11 cellular contexts compared by ENCODE assay signal in the genomic region with DNA sequence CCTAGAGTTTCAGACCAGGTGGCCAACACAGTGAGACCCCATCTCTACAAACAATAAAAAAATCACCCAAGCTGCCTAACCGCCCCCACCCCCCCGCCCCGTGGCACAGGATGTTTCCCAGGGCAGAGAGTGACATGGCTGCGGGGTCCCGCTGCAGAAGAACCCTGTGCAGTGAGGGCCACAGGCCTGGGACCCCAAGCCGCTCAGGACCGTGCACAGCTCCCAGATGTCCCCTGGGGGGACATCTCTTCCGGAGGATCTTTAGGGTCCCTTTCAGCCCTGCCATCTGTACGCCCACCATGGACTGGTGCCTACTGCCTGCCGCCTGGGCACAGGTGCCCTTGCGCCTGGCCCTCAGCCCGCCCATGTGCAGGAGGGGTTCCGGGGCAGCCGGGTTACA.
DNase-seq lines count a peak whose midpoint lies in the region; TF ChIP-seq lines count a peak whose summit lies in the region.
"Had no signal": no experiment of that assay in that cellular context is flagged by ENCODE, and none has a peak within 500 bp of the region (broad histone marks: within the 10 kb centered on the region; RNA-seq: fewer than 3 reads in every experiment).

No MANE protein-coding gene starts in this region.

- WGBS in endodermal cell (ENCODE audit: insufficient coverage in 1 of 2, insufficient read length in 1 of 2), 2 experiments = 85 to 100% methylated on average over 3 to 12 of the region's 14 CpGs
- WGBS in mammary epithelial cell (ENCODE audit: low coverage, missing lambda C conversion rate) = no CpG with 5 or more reads among the region's 14 CpGs

- no peaks in the 10 kb centered on the region for H3K4me1 ChIP-seq in endodermal cell (ENCODE audit: control insufficient read depth, insufficient read depth, low read length)
- no peaks in the 10 kb centered on the region for H3K4me1 ChIP-seq in mammary epithelial cell (ENCODE audit: insufficient read depth, low read length)
- H3K4me1 ChIP-seq: BLaER1 treated with 17β-estradiol and CSF1 and Interleukin-3, amounts not matched to agents 10 nM and 100 nM had no signal

- H3K36me3 ChIP-seq in endodermal cell (ENCODE audit: control insufficient read depth, insufficient read depth, low read length) (no peaks in the 10 kb centered on the region), mammary epithelial cell (ENCODE audit: insufficient read depth, low read length) (no peaks in the 10 kb centered on the region)
- H3K36me3 ChIP-seq: BLaER1 treated with 17β-estradiol and CSF1 and Interleukin-3, amounts not matched to agents 10 nM and 100 nM had no signal

- H3K79me2 ChIP-seq in mammary epithelial cell (ENCODE audit: insufficient read depth, low read length) = no peaks in the 10 kb centered on the region

- H3K27me3 Mint-ChIP-seq in endodermal cell (ENCODE audit: insufficient read depth) = peaks cover 12% of the 10 kb centered on the region
- H3K27me3 Mint-ChIP-seq in glutamatergic neuron (ENCODE audit: unreplicated experiment) = peaks cover 1% of the 10 kb centered on the region

- in situ Hi-C loops in mammary epithelial cell (cut with MboI; ENCODE audit: low sequenced_read_pairs in 2 of 2) = no loop called here

- H3K9ac ChIP-seq in endodermal cell (ENCODE audit: extremely low read depth, low read length, poor library complexity, severe bottlenecking) (no peak overlapping the region), mammary epithelial cell (ENCODE audit: insufficient read depth, low read length) (no peak overlapping the region)
- H3K9ac ChIP-seq: BLaER1 treated with 17β-estradiol and CSF1 and Interleukin-3, amounts not matched to agents 10 nM and 100 nM had no signal

- intact Hi-C loops in posterior vena cava (cut with DNase I) (no loop called here), mammary epithelial cell (cut with micrococcal nuclease) (no loop called here)

- TF ChIP-seq CTCF in endodermal cell (conservative IDR thresholded peaks at IDR 0.05) = no peak
- no peak for TF ChIP-seq CTCF in glutamatergic neuron (IDR thresholded peaks at IDR 0.05; ENCODE audit: partially characterized antibody, unreplicated experiment)
- no peak for TF ChIP-seq CTCF in mammary epithelial cell (conservative IDR thresholded peaks at IDR 0.05 in 1 of 2, IDR thresholded peaks at IDR 0.05 in 1 of 2; ENCODE audit: extremely low read depth in 1 of 2, insufficient read depth in 1 of 2, low read depth in 1 of 2, low read length in 2 of 2)

- peaks cover 3% of the 10 kb centered on the region for H3K4me1 Mint-ChIP-seq in endodermal cell
- no peaks in the 10 kb centered on the region for H3K4me1 Mint-ChIP-seq in glutamatergic neuron (ENCODE audit: low read depth, unreplicated experiment)
- H3K4me1 Mint-ChIP-seq: CD4-positive, CD25-positive, alpha-beta regulatory T cell had no signal

- dilution Hi-C loops in mammary epithelial cell (cut with HindIII; ENCODE audit: low sequenced_read_pairs) = no loop called here

- no peak overlapping the region for H3K4me3 ChIP-seq in endodermal cell (ENCODE audit: low read length)
- H3K4me3 ChIP-seq in mammary epithelial cell (replicated peaks in 1 of 3; ENCODE audit: insufficient read depth in 1 of 3, low read depth in 2 of 3, low read length in 3 of 3) = no peak overlapping the region
- H3K4me3 ChIP-seq: BLaER1 treated with 17β-estradiol and CSF1 and Interleukin-3, amounts not matched to agents 10 nM and 100 nM had no signal

- H2AFZ ChIP-seq in mammary epithelial cell (ENCODE audit: low read depth, low read length) = no peak overlapping the region

- no peak overlapping the region for H3K4me2 ChIP-seq in mammary epithelial cell (ENCODE audit: insufficient read depth, low read depth, low read length)
- H3K4me2 ChIP-seq: BLaER1 treated with 17β-estradiol and CSF1 and Interleukin-3, amounts not matched to agents 10 nM and 100 nM had no signal

- no peak overlapping the region for H3K27ac Mint-ChIP-seq in endodermal cell
- no peak overlapping the region for H3K27ac Mint-ChIP-seq in glutamatergic neuron (ENCODE audit: unreplicated experiment)

- CTCF ChIA-PET in mammary epithelial cell (lab: Charles Lee; ENCODE audit: low non-redundant PET) = no interaction called here

- H3K4me3 Mint-ChIP-seq in endodermal cell (no peak overlapping the region), glutamatergic neuron (ENCODE audit: unreplicated experiment) (no peak overlapping the region)
- H3K4me3 Mint-ChIP-seq: CD4-positive, CD25-positive, alpha-beta regulatory T cell had no signal

- H4K20me1 ChIP-seq in mammary epithelial cell (ENCODE audit: insufficient read depth, low read length) = no peaks in the 10 kb centered on the region

- H3K9me3 ChIP-seq in endodermal cell (ENCODE audit: control insufficient read depth, low read length) (peaks cover 59% of the 10 kb centered on the region), mammary epithelial cell (replicated peaks; ENCODE audit: insufficient read depth, low read length) (peaks cover 21% of the 10 kb centered on the region)
- H3K9me3 ChIP-seq: BLaER1 treated with 17β-estradiol and CSF1 and Interleukin-3, amounts not matched to agents 10 nM and 100 nM had no signal

- no peaks in the 10 kb centered on the region for H3K9me3 Mint-ChIP-seq in endodermal cell
- peaks cover 15% of the 10 kb centered on the region for H3K9me3 Mint-ChIP-seq in glutamatergic neuron (ENCODE audit: unreplicated experiment)
- H3K9me3 Mint-ChIP-seq: CD4-positive, CD25-positive, alpha-beta regulatory T cell had no signal

- no peak overlapping the region for H3K27ac ChIP-seq in endodermal cell (ENCODE audit: low read depth, low read length)
- no peak overlapping the region for H3K27ac ChIP-seq in mammary epithelial cell (ENCODE audit: insufficient read depth, low read depth, low read length)
- H3K27ac ChIP-seq: BLaER1 treated with 17β-estradiol and CSF1 and Interleukin-3, amounts not matched to agents 10 nM and 100 nM; HL-60 had no signal

- no TSS peak for BruUV-seq in mammary epithelial cell (replicated peaks; lab: Mats Ljungman, UMichigan)

- H3K36me3 Mint-ChIP-seq in endodermal cell (ENCODE audit: low read depth) = no peaks in the 10 kb centered on the region
- no peaks in the 10 kb centered on the region for H3K36me3 Mint-ChIP-seq in glutamatergic neuron (ENCODE audit: unreplicated experiment)
- H3K36me3 Mint-ChIP-seq: CD4-positive, CD25-positive, alpha-beta regulatory T cell had no signal

- H3K27me3 ChIP-seq in endodermal cell (ENCODE audit: control insufficient read depth, insufficient read depth, low read length, poor library complexity, severe bottlenecking) = no peaks in the 10 kb centered on the region
- H3K27me3 ChIP-seq in mammary epithelial cell (ENCODE audit: insufficient read depth, low read length) = no peaks in the 10 kb centered on the region

- DNase-seq in activated CD8-positive, alpha-beta memory T cell treated with anti-CD3 and anti-CD28 coated beads, Interleukin-2, amount 50 U/mL, for 48 hours = peak; percentile 10
- DNase-seq in activated CD8-positive, alpha-beta memory T cell treated with anti-CD3 and anti-CD28 coated beads, Interleukin-2, amount 50 U/mL, for 4 hours = no peak
- DNase-seq in endodermal cell (peak; percentile 20), posterior vena cava (ENCODE audit: low spot score) (peak; percentile 63), ureter (ENCODE audit: low spot score) (peak; percentile 17), glutamatergic neuron (no peak), mammary epithelial cell (no peak)
- DNase-seq: 8988T; CD4-positive, CD25-positive, alpha-beta regulatory T cell had no signal

Comparison
In these comparisons a context has a peak if more than half of its experiments do, and no peak if none do; other contexts are left out.
1. DNase-seq: peak in activated CD8-positive, alpha-beta memory T cell treated with anti-CD3 and anti-CD28 coated beads, Interleukin-2, amount 50 U/mL, for 48 hours (single experiment), endodermal cell (single experiment), posterior vena cava (single experiment) and ureter (single experiment); none in activated CD8-positive, alpha-beta memory T cell treated with anti-CD3 and anti-CD28 coated beads, Interleukin-2, amount 50 U/mL, for 4 hours (single experiment), glutamatergic neuron (single experiment) and mammary epithelial cell (single experiment).